23 cellular contexts compared by ENCODE assay signal in the genomic region with DNA sequence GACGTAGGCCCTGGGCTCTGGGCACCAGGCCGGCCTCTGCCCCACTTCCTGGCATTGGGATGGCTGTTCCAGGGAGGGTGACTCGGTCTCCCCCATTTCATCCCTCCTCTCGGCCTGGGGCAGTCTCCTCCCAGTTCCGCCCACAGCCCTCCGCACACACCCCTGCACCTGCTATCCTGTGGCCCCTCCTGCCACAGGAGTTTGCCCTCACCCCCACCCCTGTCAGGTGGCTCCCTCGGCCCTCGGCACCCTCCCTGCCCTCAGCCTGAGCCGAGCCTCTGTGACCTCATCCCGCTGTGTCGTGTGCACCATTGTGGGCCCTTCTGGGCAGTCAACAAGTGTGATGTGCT.
"Had no signal": no experiment of that assay in that cellular context is flagged by ENCODE, and none has a peak within 500 bp of the region (broad histone marks: within the 10 kb centered on the region; RNA-seq: fewer than 3 reads in every experiment).

No MANE protein-coding gene starts in this region.

- H3K27ac ChIP-seq: body of pancreas, cardiac muscle cell, left ventricle myocardium inferior, neutrophil, parathyroid adenoma, right lobe of liver, VCaP had no signal

- H3K9ac ChIP-seq: parathyroid adenoma had no signal

- H3K4me3 ChIP-seq: body of pancreas, cardiac muscle cell, left ventricle myocardium inferior, right lobe of liver had no signal

- H3K27ac Mint-ChIP-seq: activated CD4-positive, alpha-beta T cell treated with anti-CD3 and anti-CD28 coated beads, Interleukin-2, amount 10 ng/mL, durations not matched to agents 24 days and 14 days; activated naive CD8-positive, alpha-beta T cell treated with anti-CD3 and anti-CD28 coated beads, Interleukin-2, amount 50 U/mL, for 24 hours; activated T-helper 1 cell treated with anti-CD3 and anti-CD28 coated beads, Interleukin-12 subunit alpha, Interleukin-12 subunit beta, Interleukin-2, Interleukin-4 antibody, amounts not matched to agents 30 ng/mL and 10 ng/mL and 1 ng/mL, durations not matched to agents 14 hours and 24 hours and 36 hours; dendritic cell treated with granulocyte-macrophage colony-stimulating factor and Interleukin-4, amounts not matched to agents 40 ng/mL and 50 ng/mL, for 4 days; natural killer cell treated with Interleukin-12 subunit alpha and Interleukin-12 subunit beta and Interleukin-15 and Interleukin-18, amount 100 ng/mL, for 72 hours had no signal

- ATAC-seq: activated CD4-positive, CD25-positive, alpha-beta regulatory T cell treated with anti-CD3 and anti-CD28 coated beads, Interleukin-2, amount 50 U/mL, for 24 hours; activated naive CD8-positive, alpha-beta T cell treated with anti-CD3 and anti-CD28 coated beads, Interleukin-2, amount 50 U/mL, for 24 hours; body of pancreas; SK-N-SH treated with all-trans-retinoic acid at 6 μM for 48 hours had no signal

- H3K4me1 ChIP-seq: body of pancreas, left ventricle myocardium inferior, parathyroid adenoma, right lobe of liver had no signal

- H3K4me1 Mint-ChIP-seq: activated CD4-positive, alpha-beta T cell treated with anti-CD3 and anti-CD28 coated beads, Interleukin-2, amount 10 ng/mL, durations not matched to agents 24 days and 14 days; activated naive CD8-positive, alpha-beta T cell treated with anti-CD3 and anti-CD28 coated beads, Interleukin-2, amount 50 U/mL, for 24 hours had no signal

- H3K36me3 ChIP-seq: cardiac muscle cell, left ventricle myocardium inferior, neutrophil, right lobe of liver had no signal

- DNase-seq: activated CD4-positive, alpha-beta T cell treated with anti-CD3 and anti-CD28 coated beads, Interleukin-2, amount 10 ng/mL, durations not matched to agents 24 days and 14 days; activated gamma-delta T cell; activated naive CD4-positive, alpha-beta T cell treated with anti-CD3 and anti-CD28 coated beads, Interleukin-2, amount 50 U/mL, for 16 hours; activated naive CD8-positive, alpha-beta T cell treated with anti-CD3 and anti-CD28 coated beads, Interleukin-2, amount 50 U/mL, for 24 hours; body of pancreas; effector CD4-positive, alpha-beta T cell; foreskin melanocyte; glutamatergic neuron; hippocampal formation; left ventricle myocardium inferior; small intestine; stimulated activated CD4-positive, alpha-beta T cell treated with anti-CD3 and anti-CD28 coated beads, Interleukin-15, amount 100 ng/mL, for 24 hours; stimulated activated naive CD4-positive, alpha-beta T cell had no signal

- H3K9me3 ChIP-seq: neutrophil had no signal

- H3K27me3 ChIP-seq: body of pancreas, cardiac muscle cell, neutrophil, right lobe of liver had no signal

- H3K4me3 Mint-ChIP-seq: activated CD4-positive, alpha-beta T cell treated with anti-CD3 and anti-CD28 coated beads, Interleukin-2, amount 10 ng/mL, durations not matched to agents 24 days and 14 days; activated naive CD8-positive, alpha-beta T cell treated with anti-CD3 and anti-CD28 coated beads, Interleukin-2, amount 50 U/mL, for 24 hours; activated T-helper 1 cell treated with anti-CD3 and anti-CD28 coated beads, Interleukin-12 subunit alpha, Interleukin-12 subunit beta, Interleukin-2, Interleukin-4 antibody, amounts not matched to agents 30 ng/mL and 10 ng/mL and 1 ng/mL, durations not matched to agents 14 hours and 24 hours and 36 hours; dendritic cell treated with granulocyte-macrophage colony-stimulating factor and Interleukin-4, amounts not matched to agents 40 ng/mL and 50 ng/mL, for 4 days; natural killer cell treated with Interleukin-12 subunit alpha and Interleukin-12 subunit beta and Interleukin-15 and Interleukin-18, amount 100 ng/mL, for 72 hours had no signal

- H3K27me3 Mint-ChIP-seq: activated naive CD8-positive, alpha-beta T cell treated with anti-CD3 and anti-CD28 coated beads, Interleukin-2, amount 50 U/mL, for 24 hours had no signal
